1 cellular context compared by ENCODE assay signal in the genomic region with DNA sequence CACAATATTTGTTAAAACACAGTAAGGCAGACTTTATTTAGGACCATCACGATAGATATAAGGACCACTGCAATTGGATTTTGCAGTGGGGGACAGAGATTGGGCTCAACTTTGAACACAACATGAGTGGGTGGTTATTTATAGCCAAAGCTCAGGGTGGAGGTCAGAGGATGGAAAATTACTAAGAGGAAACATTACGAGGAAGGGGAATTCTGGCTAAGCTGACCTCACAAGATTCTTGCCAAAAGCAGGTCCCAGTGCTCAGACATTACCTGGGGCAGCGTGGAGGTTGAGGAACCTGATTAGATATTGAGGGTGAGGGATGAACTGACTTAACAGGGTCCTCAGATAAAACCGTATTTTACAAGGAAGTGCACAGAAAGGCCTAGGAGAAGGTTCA.
TF ChIP-seq lines count a peak whose summit lies in the region.

No MANE protein-coding gene starts in this region.

TF ChIP-seq in HCT116, 20 proteins besides CTCF, POLR2A, EP300 and RAD21:
- TF ChIP-seq, protein P1, sequence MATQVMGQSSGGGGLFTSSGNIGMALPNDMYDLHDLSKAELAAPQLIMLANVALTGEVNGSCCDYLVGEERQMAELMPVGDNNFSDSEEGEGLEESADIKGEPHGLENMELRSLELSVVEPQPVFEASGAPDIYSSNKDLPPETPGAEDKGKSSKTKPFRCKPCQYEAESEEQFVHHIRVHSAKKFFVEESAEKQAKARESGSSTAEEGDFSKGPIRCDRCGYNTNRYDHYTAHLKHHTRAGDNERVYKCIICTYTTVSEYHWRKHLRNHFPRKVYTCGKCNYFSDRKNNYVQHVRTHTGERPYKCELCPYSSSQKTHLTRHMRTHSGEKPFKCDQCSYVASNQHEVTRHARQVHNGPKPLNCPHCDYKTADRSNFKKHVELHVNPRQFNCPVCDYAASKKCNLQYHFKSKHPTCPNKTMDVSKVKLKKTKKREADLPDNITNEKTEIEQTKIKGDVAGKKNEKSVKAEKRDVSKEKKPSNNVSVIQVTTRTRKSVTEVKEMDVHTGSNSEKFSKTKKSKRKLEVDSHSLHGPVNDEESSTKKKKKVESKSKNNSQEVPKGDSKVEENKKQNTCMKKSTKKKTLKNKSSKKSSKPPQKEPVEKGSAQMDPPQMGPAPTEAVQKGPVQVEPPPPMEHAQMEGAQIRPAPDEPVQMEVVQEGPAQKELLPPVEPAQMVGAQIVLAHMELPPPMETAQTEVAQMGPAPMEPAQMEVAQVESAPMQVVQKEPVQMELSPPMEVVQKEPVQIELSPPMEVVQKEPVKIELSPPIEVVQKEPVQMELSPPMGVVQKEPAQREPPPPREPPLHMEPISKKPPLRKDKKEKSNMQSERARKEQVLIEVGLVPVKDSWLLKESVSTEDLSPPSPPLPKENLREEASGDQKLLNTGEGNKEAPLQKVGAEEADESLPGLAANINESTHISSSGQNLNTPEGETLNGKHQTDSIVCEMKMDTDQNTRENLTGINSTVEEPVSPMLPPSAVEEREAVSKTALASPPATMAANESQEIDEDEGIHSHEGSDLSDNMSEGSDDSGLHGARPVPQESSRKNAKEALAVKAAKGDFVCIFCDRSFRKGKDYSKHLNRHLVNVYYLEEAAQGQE (IDR thresholded peaks at IDR 0.05; ENCODE audit: low read depth) = no peak
- TF ChIP-seq SP1 (IDR thresholded peaks at IDR 0.05; ENCODE audit: low read depth) (0 out of 2 replicates have a peak, but pooled peaks have one; percentile 13), ZNF274 (IDR thresholded peaks at IDR 0.05; ENCODE audit: low read depth, low read length) (no peak), SIN3A (IDR thresholded peaks at IDR 0.05; ENCODE audit: low read depth) (no peak)
TF ChIP-seq in HCT116: peak in this region for 1.
